8 cellular contexts compared by ENCODE assay signal in the genomic region with DNA sequence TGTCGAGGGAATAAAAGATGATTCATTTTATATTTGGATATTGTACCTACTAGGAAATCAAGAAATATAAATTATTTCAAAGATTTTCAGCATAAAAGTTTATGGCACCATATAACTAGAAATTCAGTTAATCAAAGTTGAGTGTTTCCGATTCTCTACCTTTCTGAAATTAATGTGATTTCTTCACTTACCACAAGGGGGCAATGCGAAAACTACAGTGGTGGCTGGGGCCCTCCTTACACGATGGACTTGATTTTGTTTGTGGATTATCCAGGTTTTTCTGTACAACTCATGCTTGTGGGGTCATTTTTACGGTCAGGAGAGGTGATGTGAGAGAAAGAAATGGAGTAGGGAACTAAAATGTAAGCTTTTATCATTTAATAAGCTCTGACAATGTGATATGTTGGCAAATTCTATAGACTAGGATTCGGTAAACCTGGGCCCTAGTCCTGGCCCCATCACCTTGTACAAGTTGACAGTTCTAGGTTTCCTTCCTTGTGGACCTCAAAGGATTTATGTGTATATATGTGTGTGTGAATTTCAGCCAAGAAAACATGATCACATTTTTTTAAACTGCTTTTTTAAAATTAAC.
DNase-seq lines count a peak whose midpoint lies in the region; ATAC-seq and TF ChIP-seq lines count a peak whose summit lies in the region.

No MANE protein-coding gene starts in this region.

- no peaks in the 10 kb centered on the region for H3F3A ChIP-seq in OCI-LY1 (ENCODE audit: insufficient read depth, low read length)

- ATAC-seq in GM18868 (IDR thresholded peaks at IDR 0.05; ENCODE audit: unreplicated experiment) (peak; percentile 79), GM21423 (IDR thresholded peaks at IDR 0.05; ENCODE audit: unreplicated experiment) (no peak), HG03159 (IDR thresholded peaks at IDR 0.05; ENCODE audit: unreplicated experiment) (no peak)

- H3K36me3 ChIP-seq in OCI-LY1 (ENCODE audit: insufficient read depth, low read length), result no peaks in the 10 kb centered on the region

- no peak overlapping the region for H3K27ac ChIP-seq in OCI-LY1 (ENCODE audit: low read depth, low read length, poor library complexity, severe bottlenecking)

- H3K9ac ChIP-seq in OCI-LY1 (ENCODE audit: low read length), result no peak overlapping the region

- no peaks in the 10 kb centered on the region for H3K9me2 ChIP-seq in OCI-LY1 (ENCODE audit: low read depth, low read length)

- DNase-seq in AG09319 (ENCODE audit: extremely low read depth, low read depth), result no peak
- DNase-seq in fibroblast of mammary gland (ENCODE audit: low read depth), result peak; percentile 22
- no peak for DNase-seq in stimulated activated CD8-positive, alpha-beta memory T cell treated with anti-CD3 and anti-CD28 coated beads, Interleukin-4, amount 100 ng/mL, for 48 hours
- DNase-seq in OCI-M2 (lab: John Stamatoyannopoulos, UW; ENCODE audit: unreplicated experiment), result no peak

- TF ChIP-seq CTCF in AG09319 (IDR thresholded peaks at IDR 0.05; ENCODE audit: low read depth, low read length) (peak; percentile 50), OCI-LY1 (IDR thresholded peaks at IDR 0.05; ENCODE audit: low read length) (peak; percentile 75), fibroblast of mammary gland (conservative IDR thresholded peaks at IDR 0.05; ENCODE audit: control insufficient read depth, insufficient read depth, low read depth, low read length) (peak; percentile 70)

- H2AFZ ChIP-seq in OCI-LY1 (ENCODE audit: low read length), result no peak overlapping the region

- no peak overlapping the region for H3K4me3 ChIP-seq in OCI-LY1 (ENCODE audit: low read depth, low read length, poor library complexity, severe bottlenecking)
- no peak overlapping the region for H3K4me3 ChIP-seq in fibroblast of mammary gland (ENCODE audit: control insufficient read depth, low read depth, low read length)

- H3K79me2 ChIP-seq in OCI-LY1 (ENCODE audit: insufficient read depth, low read length), result no peaks in the 10 kb centered on the region

- no peak overlapping the region for H3K4me2 ChIP-seq in OCI-LY1 (ENCODE audit: low read length)

- H3K4me1 ChIP-seq in OCI-LY1 (ENCODE audit: insufficient read depth, low read length, severe bottlenecking), result no peaks in the 10 kb centered on the region

- no peaks in the 10 kb centered on the region for H3K27me3 ChIP-seq in OCI-LY1 (ENCODE audit: insufficient read depth, low read length)

- H3K9me3 ChIP-seq in OCI-LY1 (ENCODE audit: low read length), result no peaks in the 10 kb centered on the region

- no peaks in the 10 kb centered on the region for H4K20me1 ChIP-seq in OCI-LY1 (ENCODE audit: insufficient read depth, low read length)
